1 cellular context compared by ENCODE assay signal in the genomic region with DNA sequence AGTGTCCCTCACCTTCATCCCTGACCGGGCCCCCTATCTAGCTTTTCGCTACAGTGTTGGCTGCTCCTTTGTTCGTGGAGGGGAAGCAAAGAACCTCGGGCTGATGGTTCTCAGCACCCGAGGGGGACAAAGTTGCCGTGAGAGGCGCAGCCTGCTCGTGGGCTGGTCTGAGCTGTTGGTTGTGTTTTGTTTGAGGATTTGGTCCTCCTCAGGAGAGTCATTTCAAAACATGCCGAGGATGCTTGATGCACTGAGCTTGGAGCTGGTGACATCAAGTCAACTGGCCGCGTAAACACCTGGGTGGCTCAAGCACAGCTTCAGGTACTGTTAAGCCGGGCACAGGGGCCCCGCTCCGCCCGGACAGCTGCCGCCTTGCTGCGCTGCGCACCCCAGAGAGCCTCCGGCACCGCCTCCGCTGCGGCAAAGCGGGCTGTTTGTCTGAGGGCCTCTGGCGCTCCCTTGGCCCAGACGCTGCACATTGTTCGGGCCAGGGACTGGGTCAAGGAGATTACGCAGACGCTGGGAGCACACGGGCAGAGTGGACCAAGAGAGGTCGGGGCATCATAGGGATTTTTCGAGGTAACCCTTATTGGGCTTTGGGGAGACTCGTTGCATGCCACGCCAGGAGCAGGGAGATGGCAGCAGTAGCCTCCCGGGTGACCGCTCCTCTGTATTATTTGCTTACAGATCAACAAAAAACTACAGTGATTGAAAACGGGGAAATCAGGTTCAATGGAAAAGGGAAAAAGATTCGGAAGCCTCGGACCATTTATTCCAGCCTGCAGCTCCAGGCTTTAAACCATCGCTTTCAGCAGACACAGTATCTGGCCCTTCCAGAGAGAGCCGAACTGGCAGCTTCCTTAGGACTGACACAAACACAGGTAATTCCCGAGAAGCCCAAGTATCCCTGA.
TF ChIP-seq lines count a peak whose summit lies in the region.

No MANE protein-coding gene starts in this region.

TF ChIP-seq in WTC11, 78 proteins besides CTCF, POLR2A, EP300 and RAD21 (continued from another document):
- TF ChIP-seq, protein P1, sequence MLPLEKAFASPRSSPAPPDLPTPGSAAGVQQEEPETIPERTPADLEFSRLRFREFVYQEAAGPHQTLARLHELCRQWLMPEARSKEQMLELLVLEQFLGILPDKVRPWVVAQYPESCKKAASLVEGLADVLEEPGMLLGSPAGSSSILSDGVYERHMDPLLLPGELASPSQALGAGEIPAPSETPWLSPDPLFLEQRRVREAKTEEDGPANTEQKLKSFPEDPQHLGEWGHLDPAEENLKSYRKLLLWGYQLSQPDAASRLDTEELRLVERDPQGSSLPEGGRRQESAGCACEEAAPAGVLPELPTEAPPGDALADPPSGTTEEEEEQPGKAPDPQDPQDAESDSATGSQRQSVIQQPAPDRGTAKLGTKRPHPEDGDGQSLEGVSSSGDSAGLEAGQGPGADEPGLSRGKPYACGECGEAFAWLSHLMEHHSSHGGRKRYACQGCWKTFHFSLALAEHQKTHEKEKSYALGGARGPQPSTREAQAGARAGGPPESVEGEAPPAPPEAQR (CRISPR knock-in tag; IDR thresholded peaks at IDR 0.05) = no peak
- no peak for TF ChIP-seq SMAD3 (CRISPR knock-in tag; IDR thresholded peaks at IDR 0.05; ENCODE audit: borderline replicate concordance)
- no peak for TF ChIP-seq OVOL2 (CRISPR knock-in tag; IDR thresholded peaks at IDR 0.05; ENCODE audit: borderline replicate concordance)
- TF ChIP-seq, protein P2, sequence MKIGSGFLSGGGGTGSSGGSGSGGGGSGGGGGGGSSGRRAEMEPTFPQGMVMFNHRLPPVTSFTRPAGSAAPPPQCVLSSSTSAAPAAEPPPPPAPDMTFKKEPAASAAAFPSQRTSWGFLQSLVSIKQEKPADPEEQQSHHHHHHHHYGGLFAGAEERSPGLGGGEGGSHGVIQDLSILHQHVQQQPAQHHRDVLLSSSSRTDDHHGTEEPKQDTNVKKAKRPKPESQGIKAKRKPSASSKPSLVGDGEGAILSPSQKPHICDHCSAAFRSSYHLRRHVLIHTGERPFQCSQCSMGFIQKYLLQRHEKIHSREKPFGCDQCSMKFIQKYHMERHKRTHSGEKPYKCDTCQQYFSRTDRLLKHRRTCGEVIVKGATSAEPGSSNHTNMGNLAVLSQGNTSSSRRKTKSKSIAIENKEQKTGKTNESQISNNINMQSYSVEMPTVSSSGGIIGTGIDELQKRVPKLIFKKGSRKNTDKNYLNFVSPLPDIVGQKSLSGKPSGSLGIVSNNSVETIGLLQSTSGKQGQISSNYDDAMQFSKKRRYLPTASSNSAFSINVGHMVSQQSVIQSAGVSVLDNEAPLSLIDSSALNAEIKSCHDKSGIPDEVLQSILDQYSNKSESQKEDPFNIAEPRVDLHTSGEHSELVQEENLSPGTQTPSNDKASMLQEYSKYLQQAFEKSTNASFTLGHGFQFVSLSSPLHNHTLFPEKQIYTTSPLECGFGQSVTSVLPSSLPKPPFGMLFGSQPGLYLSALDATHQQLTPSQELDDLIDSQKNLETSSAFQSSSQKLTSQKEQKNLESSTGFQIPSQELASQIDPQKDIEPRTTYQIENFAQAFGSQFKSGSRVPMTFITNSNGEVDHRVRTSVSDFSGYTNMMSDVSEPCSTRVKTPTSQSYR (CRISPR knock-in tag; IDR thresholded peaks at IDR 0.05) = no peak
- TF ChIP-seq, protein P3, sequence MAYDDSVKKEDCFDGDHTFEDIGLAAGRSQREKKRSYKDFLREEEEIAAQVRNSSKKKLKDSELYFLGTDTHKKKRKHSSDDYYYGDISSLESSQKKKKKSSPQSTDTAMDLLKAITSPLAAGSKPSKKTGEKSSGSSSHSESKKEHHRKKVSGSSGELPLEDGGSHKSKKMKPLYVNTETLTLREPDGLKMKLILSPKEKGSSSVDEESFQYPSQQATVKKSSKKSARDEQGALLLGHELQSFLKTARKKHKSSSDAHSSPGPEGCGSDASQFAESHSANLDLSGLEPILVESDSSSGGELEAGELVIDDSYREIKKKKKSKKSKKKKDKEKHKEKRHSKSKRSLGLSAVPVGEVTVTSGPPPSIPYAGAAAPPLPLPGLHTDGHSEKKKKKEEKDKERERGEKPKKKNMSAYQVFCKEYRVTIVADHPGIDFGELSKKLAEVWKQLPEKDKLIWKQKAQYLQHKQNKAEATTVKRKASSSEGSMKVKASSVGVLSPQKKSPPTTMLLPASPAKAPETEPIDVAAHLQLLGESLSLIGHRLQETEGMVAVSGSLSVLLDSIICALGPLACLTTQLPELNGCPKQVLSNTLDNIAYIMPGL (CRISPR knock-in tag; IDR thresholded peaks at IDR 0.05) = no peak
- no peak for TF ChIP-seq CREM (CRISPR knock-in tag; IDR thresholded peaks at IDR 0.05)
- TF ChIP-seq RORB (CRISPR knock-in tag; IDR thresholded peaks at IDR 0.05) = no peak
- TF ChIP-seq, protein P4, sequence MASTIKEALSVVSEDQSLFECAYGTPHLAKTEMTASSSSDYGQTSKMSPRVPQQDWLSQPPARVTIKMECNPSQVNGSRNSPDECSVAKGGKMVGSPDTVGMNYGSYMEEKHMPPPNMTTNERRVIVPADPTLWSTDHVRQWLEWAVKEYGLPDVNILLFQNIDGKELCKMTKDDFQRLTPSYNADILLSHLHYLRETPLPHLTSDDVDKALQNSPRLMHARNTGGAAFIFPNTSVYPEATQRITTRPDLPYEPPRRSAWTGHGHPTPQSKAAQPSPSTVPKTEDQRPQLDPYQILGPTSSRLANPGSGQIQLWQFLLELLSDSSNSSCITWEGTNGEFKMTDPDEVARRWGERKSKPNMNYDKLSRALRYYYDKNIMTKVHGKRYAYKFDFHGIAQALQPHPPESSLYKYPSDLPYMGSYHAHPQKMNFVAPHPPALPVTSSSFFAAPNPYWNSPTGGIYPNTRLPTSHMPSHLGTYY (CRISPR knock-in tag; IDR thresholded peaks at IDR 0.05) = no peak
TF ChIP-seq in WTC11: peak in this region for 0.
